Comparison of ENCODE assay signal across 8 cellular contexts in the genomic region with DNA sequence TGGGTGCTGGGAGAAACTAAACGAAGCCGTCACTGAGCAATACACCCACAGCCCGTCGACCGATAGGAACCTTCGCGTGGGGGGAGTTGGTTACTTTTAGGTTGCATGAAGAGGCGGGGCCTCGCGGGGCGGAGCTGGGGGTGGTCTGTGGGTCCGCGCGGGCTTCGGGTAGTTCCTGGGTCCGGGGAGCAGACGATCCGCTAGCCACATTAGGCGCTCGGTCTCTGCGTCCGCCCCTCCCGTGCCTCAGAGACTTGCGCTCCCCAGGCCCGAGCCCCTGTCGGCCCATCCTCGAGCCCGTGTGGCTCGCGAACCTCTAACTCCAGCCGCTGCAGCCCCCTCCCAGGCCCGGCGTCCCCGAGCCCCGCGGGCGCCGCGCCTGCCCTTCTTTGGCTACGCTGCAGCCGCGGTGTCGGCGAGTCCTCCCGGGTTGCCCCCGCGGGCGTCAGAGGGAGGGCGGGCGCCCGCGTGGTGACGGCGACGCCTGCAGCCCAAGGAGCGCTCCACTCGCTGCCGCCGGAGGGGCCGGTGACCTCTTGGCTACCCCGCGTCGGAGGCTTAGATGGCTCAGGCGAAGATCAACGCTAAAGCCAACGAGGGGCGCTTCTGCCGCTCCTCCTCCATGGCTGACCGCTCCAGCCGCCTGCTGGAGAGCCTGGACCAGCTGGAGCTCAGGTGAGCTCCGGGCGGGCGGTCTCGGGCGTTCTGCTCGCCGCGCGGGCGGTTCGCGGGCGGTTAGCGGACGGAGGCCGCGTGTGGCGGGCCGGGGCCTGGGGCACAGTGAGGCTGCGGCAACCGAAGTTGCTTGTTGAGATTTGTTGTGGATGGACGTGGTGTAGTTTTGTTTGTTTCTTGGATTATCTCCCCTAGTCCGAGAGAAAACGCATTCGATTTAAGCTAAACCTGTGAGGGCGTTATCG. TPM values are rescaled to one million over a fixed set of nuclear protein-coding genes. Genes with fewer than 3 reads are reported as not detected.
DNase-seq lines count a peak whose midpoint lies in the region; ATAC-seq, FAIRE-seq and TF ChIP-seq lines count a peak whose summit lies in the region.

TSS of gene BAG2 (plus strand) at position 191 of the 920 bp plus-strand sequence. CDS start at position 563, 372 bp downstream.

- H3K9ac ChIP-seq in kidney (ENCODE audit: low read length in 2 of 2), result peak within 1 kb of the TSS; percentile 41 to 85

- ATAC-seq in GM18907 (IDR thresholded peaks at IDR 0.05; ENCODE audit: unreplicated experiment) (peak; percentile 93), HG03139 (IDR thresholded peaks at IDR 0.05; ENCODE audit: unreplicated experiment) (peak; percentile 87)
- peak; percentile 87 to 92 for ATAC-seq in activated CD4-positive, CD25-positive, alpha-beta regulatory T cell treated with anti-CD3 and anti-CD28 coated beads, Interleukin-2, amount 50 U/mL, for 24 hours

- peak within 1 kb of the TSS; percentile 66 to 68 for H3K27ac ChIP-seq in kidney (ENCODE audit: low read depth in 2 of 2, low read length in 2 of 2)

- DNase-seq in AG09309 (ENCODE audit: low read depth) (peak; percentile 62), NCI-H446 (lab: John Stamatoyannopoulos, UW) (peak; percentile 76 to 85), cerebellar cortex (ENCODE audit: low spot score) (peak; percentile 86), kidney (peak; percentile 96)
- DNase-seq in stimulated activated CD4-positive, alpha-beta T cell treated with anti-CD3 and anti-CD28 coated beads, Interleukin-15, amount 100 ng/mL, for 1 hour (ENCODE audit: low read depth in 1 of 2, low spot score in 1 of 2), result peak; percentile 64 to 80

- H3K36me3 ChIP-seq in kidney (ENCODE audit: control insufficient read depth in 1 of 2, insufficient read depth in 2 of 2, low read length in 2 of 2), result no peaks in the 10 kb centered on the region

- no peak for FAIRE-seq in kidney (lab: Jason Lieb, UNC)

- H3K4me1 ChIP-seq in kidney (ENCODE audit: control insufficient read depth in 1 of 2, insufficient read depth in 1 of 2, low read depth in 1 of 2, low read length in 2 of 2), result peaks cover 0 to 4% of the 10 kb centered on the region in 2 donors

- no peaks in the 10 kb centered on the region for H3K9me3 ChIP-seq in kidney (ENCODE audit: control insufficient read depth in 1 of 2, low read length in 2 of 2)

- peak within 1 kb of the TSS; percentile 70 for H3K4me3 ChIP-seq in AG09309 (ENCODE audit: control insufficient read depth, low read depth, low read length)
- H3K4me3 ChIP-seq in kidney (ENCODE audit: low read length in 2 of 2), result peak within 1 kb of the TSS; percentile 49 to 82

- TF ChIP-seq CTCF in AG09309 (IDR thresholded peaks at IDR 0.05; ENCODE audit: control insufficient read depth, insufficient read depth, low read depth, low read length, missing control alignments) (no peak), kidney (IDR thresholded peaks at IDR 0.05; ENCODE audit: borderline replicate concordance, extremely low read depth, insufficient read depth) (no peak)

- intact Hi-C loops in kidney (cut with DNase I), result no loop called here

RNA-seq across cellular contexts. Expression of gene BAG2, which starts in this region (rescaled TPM):
- 3.2 TPM for total RNA-seq in kidney
- 2.7 TPM for polyA plus RNA-seq in kidney (ENCODE audit: insufficient read depth, low read depth, low replicate concordance)

Comparison
In these comparisons a context has a peak if more than half of its experiments do, and no peak if none do; other contexts are left out.
1. Peak in every context shown above with its lines: DNase-seq, ATAC-seq, H3K4me3 ChIP-seq and H3K27ac ChIP-seq.